Comparison of ENCODE assay signal across 8 cellular contexts in genomic region chr3:165195628-165196576, GRCh38. TPM values are rescaled to one million over a fixed set of nuclear protein-coding genes. Genes with fewer than 3 reads are reported as not detected.
DNase-seq lines count a peak whose midpoint lies in the region; ATAC-seq and TF ChIP-seq lines count a peak whose summit lies in the region.

SLITRK3 (minus strand) TSS chr3:165196384; CDS start chr3:165190830, 5,554 bp downstream.

- no peaks in the 10 kb centered on the region for H3K9me3 ChIP-seq in CD4-positive, alpha-beta memory T cell (ENCODE audit: control insufficient read depth in 1 of 2, low read length in 2 of 2)
- no peaks in the 10 kb centered on the region for H3K9me3 ChIP-seq in esophagus muscularis mucosa

- POLR2A ChIA-PET in CD4-positive, alpha-beta memory T cell (lab: Charles Lee; ENCODE audit: partially characterized antibody), result no interaction called here

- H3K4me1 ChIP-seq in CD4-positive, alpha-beta memory T cell (ENCODE audit: insufficient read depth, low read length), result no peaks in the 10 kb centered on the region
- H3K4me1 ChIP-seq in esophagus muscularis mucosa, result peaks cover 30 to 51% (median 36%) of the 10 kb centered on the region in 4 donors

- peak within 1 kb of the TSS; percentile 60 to 83 (median 72) for H3K4me3 Mint-ChIP-seq in CD4-positive, alpha-beta memory T cell
- H3K4me3 Mint-ChIP-seq in neural crest cell, result peak within 1 kb of the TSS; percentile 97

- DNase-seq in CD4-positive, alpha-beta memory T cell, result no peak
- DNase-seq in NCI-H146 treated with DMSO at 0.1 percent for 48 hours (lab: John Stamatoyannopoulos, UW; ENCODE audit: unreplicated experiment) (peak; percentile 40), esophagus muscularis mucosa (ENCODE audit: extremely low spot score) (no peak), neural crest cell (ENCODE audit: low read depth, low spot score) (peak; percentile 7), GOT3 (lab: John Stamatoyannopoulos, UW) (no peak), SIG-M5 (lab: John Stamatoyannopoulos, UW) (no peak)

- no peak within 1 kb of the TSS for H3K27ac ChIP-seq in CD4-positive, alpha-beta memory T cell (ENCODE audit: low read depth, low read length)
- peak within 1 kb of the TSS; percentile 85 to 93 (median 89) for H3K27ac ChIP-seq in esophagus muscularis mucosa (replicated peaks in 1 of 4)

- H3K36me3 ChIP-seq in CD4-positive, alpha-beta memory T cell (ENCODE audit: insufficient read depth, low read length), result no peaks in the 10 kb centered on the region
- no peaks in the 10 kb centered on the region for H3K36me3 ChIP-seq in esophagus muscularis mucosa

- H3K4me1 Mint-ChIP-seq in CD4-positive, alpha-beta memory T cell, result peaks cover 17 to 28% (median 20%) of the 10 kb centered on the region in 4 donors
- H3K4me1 Mint-ChIP-seq in neural crest cell, result peaks cover 45% of the 10 kb centered on the region

- ATAC-seq in GM21367 (IDR thresholded peaks at IDR 0.05; ENCODE audit: unreplicated experiment) (no peak), HG02798 (IDR thresholded peaks at IDR 0.05; ENCODE audit: poor library complexity, unreplicated experiment) (no peak)

- H3K27me3 Mint-ChIP-seq in CD4-positive, alpha-beta memory T cell, result peaks cover 31 to 35% of the 10 kb centered on the region in 2 donors
- peaks cover 77% of the 10 kb centered on the region for H3K27me3 Mint-ChIP-seq in neural crest cell (ENCODE audit: low read depth)

- TF ChIP-seq CTCF in esophagus muscularis mucosa (IDR thresholded peaks at IDR 0.05), result no peak
- TF ChIP-seq CTCF in neural crest cell (conservative IDR thresholded peaks at IDR 0.05), result no peak

- H3K4me3 ChIP-seq in CD4-positive, alpha-beta memory T cell (ENCODE audit: low read length in 2 of 2), result no peak within 1 kb of the TSS
- H3K4me3 ChIP-seq in esophagus muscularis mucosa, result peak within 1 kb of the TSS; percentile 67 to 74 (median 70)

- H3K27ac Mint-ChIP-seq in CD4-positive, alpha-beta memory T cell, result peak within 1 kb of the TSS in 1 of 7 donors; percentile 19
- H3K27ac Mint-ChIP-seq in neural crest cell (ENCODE audit: unreplicated experiment), result no peak within 1 kb of the TSS

- H3K27me3 ChIP-seq in CD4-positive, alpha-beta memory T cell (ENCODE audit: insufficient read depth, low read length), result peaks cover 7% of the 10 kb centered on the region
- H3K27me3 ChIP-seq in esophagus muscularis mucosa, result peaks cover 0 to 47% (median 14%) of the 10 kb centered on the region in 4 donors

- no peak for TF ChIP-seq EP300 in esophagus muscularis mucosa (IDR thresholded peaks at IDR 0.05)

- no peaks in the 10 kb centered on the region for H3K36me3 Mint-ChIP-seq in CD4-positive, alpha-beta memory T cell
- H3K36me3 Mint-ChIP-seq in neural crest cell (ENCODE audit: low read depth), result no peaks in the 10 kb centered on the region

- no peak for TF ChIP-seq POLR2A in esophagus muscularis mucosa (IDR thresholded peaks at IDR 0.05; ENCODE audit: low read depth)

- WGBS in esophagus muscularis mucosa, result 1% methylated on average over 37 of the region's 43 CpGs

- intact Hi-C loops in CD4-positive, alpha-beta memory T cell (cut with micrococcal nuclease), result no loop called here
- intact Hi-C loops in esophagus muscularis mucosa (cut with DNase I), result no loop called here

- peaks cover 0 to 16% (median 4%) of the 10 kb centered on the region in 8 donors for H3K9me3 Mint-ChIP-seq in CD4-positive, alpha-beta memory T cell
- no peaks in the 10 kb centered on the region for H3K9me3 Mint-ChIP-seq in neural crest cell

- CTCF ChIA-PET in CD4-positive, alpha-beta memory T cell (lab: Charles Lee; ENCODE audit: partially characterized antibody), result no interaction called here

RNA-seq across cellular contexts. Expression of gene SLITRK3, which starts in this region (rescaled TPM):
- total RNA-seq in CD4-positive, alpha-beta memory T cell, result not detected
- polyA plus RNA-seq in CD4-positive, alpha-beta memory T cell, result not detected
- total RNA-seq in esophagus muscularis mucosa (10 to 100 TPM; 14.5 to 29.3 (median 16.9) TPM), neural crest cell (0.51 and 1.4 TPM in 2 replicates)

Comparison
In these comparisons a context has a peak if more than half of its experiments do, and no peak if none do; other contexts are left out.
1. DNase-seq: peak in NCI-H146 treated with DMSO at 0.1 percent for 48 hours (single experiment) and neural crest cell (single experiment); none in CD4-positive, alpha-beta memory T cell (0 of 5), esophagus muscularis mucosa (single experiment), GOT3 (single experiment) and SIG-M5 (single experiment).
2. H3K4me3 ChIP-seq: peak in esophagus muscularis mucosa (4 of 4); none in CD4-positive, alpha-beta memory T cell (0 of 2).